8 cellular contexts compared by ENCODE assay signal in the genomic region with DNA sequence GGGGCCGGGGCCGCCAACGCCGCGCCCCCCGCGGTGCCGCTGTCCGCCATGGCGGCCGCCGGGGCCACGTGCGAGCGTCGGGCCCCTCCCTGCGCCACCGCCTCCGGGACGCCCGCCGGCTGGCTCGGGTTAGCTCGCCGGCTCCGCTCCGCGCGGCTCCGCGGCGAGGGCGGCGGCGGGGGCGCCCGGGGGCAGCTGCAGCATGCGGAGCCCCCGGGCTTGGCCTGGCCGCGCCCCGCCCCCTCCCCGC. TPM values are rescaled to one million over a fixed set of nuclear protein-coding genes. Genes with fewer than 3 reads are reported as not detected.
DNase-seq lines count a peak whose midpoint lies in the region; ATAC-seq and TF ChIP-seq lines count a peak whose summit lies in the region.
"Not testable (repeated sequence)": the region's sequence is repeated elsewhere in the genome, so short reads cannot be mapped to it uniquely, and the experiment has no call there.

No MANE protein-coding gene starts in this region.

- H3K4me3 ChIP-seq in Jurkat, Clone E6-1 (ENCODE audit: low read length): peak overlapping the region; percentile 80; the same call in 1 of the 2 replicates
- H3K4me3 ChIP-seq in iPS DF 6.9 (ENCODE audit: low read length) (peak overlapping the region; percentile 87; the same call in 1 of the 2 replicates), neural progenitor cell (peak overlapping the region; percentile 65), transverse colon (peak overlapping the region; percentile 62 to 78 (median 70))

- H3F3A ChIP-seq in neural progenitor cell (ENCODE audit: low read depth): peaks cover 50% of the 10 kb centered on the region

- H3K36me3 ChIP-seq in ES-I3 (ENCODE audit: insufficient read depth, low read length); neural progenitor cell; transverse colon: not testable (repeated sequence)
- peaks cover 11% of the 10 kb centered on the region; the same call in 1 of the 2 replicates for H3K36me3 ChIP-seq in iPS DF 6.9 (ENCODE audit: control insufficient read depth, insufficient read depth, low read length)

- TF ChIP-seq CTCF in neural progenitor cell (IDR thresholded peaks at IDR 0.05); transverse colon (IDR thresholded peaks at IDR 0.05): not testable (repeated sequence)

- intact Hi-C loops in transverse colon (cut with DNase I; ENCODE audit: low total_unique reads): not testable (repeated sequence)

- not testable (repeated sequence) for H2AFZ ChIP-seq in neural progenitor cell (replicated peaks)

- H3K4me2 ChIP-seq in neural progenitor cell: peak overlapping the region; percentile 82

- H3K9me3 ChIP-seq in ES-I3 (ENCODE audit: control insufficient read depth, insufficient read depth, low read length); iPS DF 6.9 (ENCODE audit: control insufficient read depth, insufficient read depth, low read length); neural progenitor cell (ENCODE audit: low read depth); transverse colon: not testable (repeated sequence)

- not testable (repeated sequence) for TF ChIP-seq POLR2A in transverse colon (IDR thresholded peaks at IDR 0.05)

- not testable (repeated sequence) for H3K27me3 ChIP-seq in iPS DF 6.9 (ENCODE audit: control insufficient read depth, insufficient read depth, low read length); neural progenitor cell; transverse colon

- not testable (repeated sequence) for H3K9me3 Mint-ChIP-seq in activated CD4-positive, alpha-beta T cell treated with anti-CD3 and anti-CD28 coated beads, Interleukin-2, amount 10 ng/mL, durations not matched to agents 7 days and 5 days; central memory CD8-positive, alpha-beta T cell; neural progenitor cell

- DNase-seq in HEK293T (ENCODE audit: extremely low spot score); Jurkat, Clone E6-1 (ENCODE audit: low read depth, low spot score); activated CD4-positive, alpha-beta T cell treated with anti-CD3 and anti-CD28 coated beads, Interleukin-2, amount 10 ng/mL, durations not matched to agents 7 days and 5 days; central memory CD8-positive, alpha-beta T cell (ENCODE audit: low spot score in 2 of 2); iPS DF 6.9 (ENCODE audit: low read depth, low spot score); neural progenitor cell (ENCODE audit: low spot score); transverse colon: not testable (repeated sequence)

- H3K4me3 Mint-ChIP-seq in activated CD4-positive, alpha-beta T cell treated with anti-CD3 and anti-CD28 coated beads, Interleukin-2, amount 10 ng/mL, durations not matched to agents 7 days and 5 days: peak overlapping the region; percentile 79
- peak overlapping the region; percentile 83 for H3K4me3 Mint-ChIP-seq in central memory CD8-positive, alpha-beta T cell
- H3K4me3 Mint-ChIP-seq in neural progenitor cell: peak overlapping the region; percentile 94

- ATAC-seq in central memory CD8-positive, alpha-beta T cell (replicated peaks; ENCODE audit: extremely low read depth, poor library complexity, severe bottlenecking): peak; percentile 3

- H3K27ac Mint-ChIP-seq in activated CD4-positive, alpha-beta T cell treated with anti-CD3 and anti-CD28 coated beads, Interleukin-2, amount 10 ng/mL, durations not matched to agents 7 days and 5 days; neural progenitor cell: not testable (repeated sequence)
- peak overlapping the region; percentile 29 for H3K27ac Mint-ChIP-seq in central memory CD8-positive, alpha-beta T cell (ENCODE audit: low read depth)

- peaks cover 28% of the 10 kb centered on the region for H3K4me1 ChIP-seq in ES-I3 (ENCODE audit: insufficient read depth, low read length)
- peaks cover 16% of the 10 kb centered on the region for H3K4me1 ChIP-seq in iPS DF 6.9 (ENCODE audit: control insufficient read depth, insufficient read depth, low read length)
- peaks cover 34% of the 10 kb centered on the region for H3K4me1 ChIP-seq in neural progenitor cell
- H3K4me1 ChIP-seq in transverse colon: peaks cover 24 to 49% (median 40%) of the 10 kb centered on the region in 4 donors

- WGBS in iPS DF 6.9 (ENCODE audit: insufficient coverage, insufficient read length): no CpG with 5 or more reads among the region's 43 CpGs
- WGBS in transverse colon (ENCODE audit: low coverage in 1 of 2), 2 donors: 1% methylated on average over 22 of the region's 43 CpGs; no CpG with 5 or more reads in 1 of the 2 donors

- H3K79me2 ChIP-seq in neural progenitor cell (ENCODE audit: low read depth): peaks cover 26% of the 10 kb centered on the region

- H3K9ac ChIP-seq in ES-I3 (ENCODE audit: low read depth, low read length): peak overlapping the region; percentile 86
- H3K9ac ChIP-seq in neural progenitor cell: not testable (repeated sequence)

- H3K36me3 Mint-ChIP-seq in activated CD4-positive, alpha-beta T cell treated with anti-CD3 and anti-CD28 coated beads, Interleukin-2, amount 10 ng/mL, durations not matched to agents 7 days and 5 days (ENCODE audit: low read depth); neural progenitor cell: not testable (repeated sequence)
- H3K36me3 Mint-ChIP-seq in central memory CD8-positive, alpha-beta T cell (ENCODE audit: insufficient read depth): peaks cover 17% of the 10 kb centered on the region

- TF ChIP-seq EP300 in transverse colon (IDR thresholded peaks at IDR 0.05; ENCODE audit: low read depth): not testable (repeated sequence)

- H3K27ac ChIP-seq in iPS DF 6.9 (ENCODE audit: low read length); neural progenitor cell: not testable (repeated sequence)
- peak overlapping the region; percentile 90 to 99 (median 94) for H3K27ac ChIP-seq in transverse colon

- H3K27me3 Mint-ChIP-seq in activated CD4-positive, alpha-beta T cell treated with anti-CD3 and anti-CD28 coated beads, Interleukin-2, amount 10 ng/mL, durations not matched to agents 7 days and 5 days; central memory CD8-positive, alpha-beta T cell; neural progenitor cell (ENCODE audit: insufficient read depth, low read depth): not testable (repeated sequence)

- H4K20me1 ChIP-seq in neural progenitor cell (ENCODE audit: low read depth): peaks cover 22% of the 10 kb centered on the region

- H3K4me1 Mint-ChIP-seq in activated CD4-positive, alpha-beta T cell treated with anti-CD3 and anti-CD28 coated beads, Interleukin-2, amount 10 ng/mL, durations not matched to agents 7 days and 5 days: peaks cover 44% of the 10 kb centered on the region
- H3K4me1 Mint-ChIP-seq in central memory CD8-positive, alpha-beta T cell: peaks cover 44% of the 10 kb centered on the region
- peaks cover 45% of the 10 kb centered on the region for H3K4me1 Mint-ChIP-seq in neural progenitor cell

- CTCF ChIA-PET in HEK293T (lab: Yijun Ruan, JAX): interaction anchor here (0.9 kb wide), 1 partner anchor 42 kb away, joined by 3 read pairs; no protein-coding TSS in a partner anchor
- CTCF ChIA-PET in activated CD4-positive, alpha-beta T cell treated with anti-CD3 and anti-CD28 coated beads, Interleukin-2, amount 10 ng/mL, durations not matched to agents 7 days and 5 days (lab: Charles Lee): interaction anchor here (0.6 to 11.3 kb wide), 8 partner anchors 8 to 1452 kb away, joined by 3 to 162 read pairs (median 4); a partner anchor contains a TSS

- in situ Hi-C loops in transverse colon (cut with MboI; ENCODE audit: low pct_ligation_motif_present in 1 of 4, low pct_unique_long_range_greater_than_20kb in 1 of 4, low sequenced_read_pairs in 3 of 4): not testable (repeated sequence)

- POLR2A ChIA-PET in HEK293T (lab: Yijun Ruan, JAX): interaction anchor here (0.8 to 8.9 kb wide), 13 partner anchors 8 to 85 kb away, joined by 3 to 78 read pairs (median 7); a partner anchor contains a TSS
- POLR2A ChIA-PET in activated CD4-positive, alpha-beta T cell treated with anti-CD3 and anti-CD28 coated beads, Interleukin-2, amount 10 ng/mL, durations not matched to agents 7 days and 5 days (lab: Charles Lee): not testable (repeated sequence)

RNA-seq across cellular contexts. Expression of a gene that starts 0.2 kb away (rescaled TPM):
- polyA plus RNA-seq in Jurkat, Clone E6-1 (2012; ENCODE audit: insufficient read depth, insufficient read length): 339 TPM
- total RNA-seq in activated CD4-positive, alpha-beta T cell treated with anti-CD3 and anti-CD28 coated beads, Interleukin-2, amount 10 ng/mL, durations not matched to agents 7 days and 5 days: 10 to 100 TPM; 81.1 to 86.0 TPM
- 107 and 167 TPM in 2 replicates for total RNA-seq in neural progenitor cell (ENCODE audit: low replicate concordance)
- total RNA-seq in transverse colon: 10 to 100 TPM; 62.8 to 80.4 (median 73.2) TPM

RNA-seq across cellular contexts. Expression of a gene that starts 4.8 kb away (rescaled TPM):
- polyA plus RNA-seq in Jurkat, Clone E6-1 (2012; ENCODE audit: insufficient read depth, insufficient read length): 13.5 TPM
- total RNA-seq in activated CD4-positive, alpha-beta T cell treated with anti-CD3 and anti-CD28 coated beads, Interleukin-2, amount 10 ng/mL, durations not matched to agents 7 days and 5 days: 10 to 100 TPM; 11.6 to 12.4 TPM
- total RNA-seq in neural progenitor cell (ENCODE audit: low replicate concordance) (15.6 and 43.4 TPM in 2 replicates), transverse colon (100 to 1,000 TPM in 2 of 4 donors, 10 to 100 TPM in 2; 64.5 to 115 (median 91.2) TPM)

RNA-seq across cellular contexts. Expression of a gene that starts 5.7 kb away (rescaled TPM):
- polyA plus RNA-seq in Jurkat, Clone E6-1 (2012; ENCODE audit: insufficient read depth, insufficient read length): 113 TPM
- 10 to 100 TPM; 21.9 to 24.8 TPM for total RNA-seq in activated CD4-positive, alpha-beta T cell treated with anti-CD3 and anti-CD28 coated beads, Interleukin-2, amount 10 ng/mL, durations not matched to agents 7 days and 5 days
- total RNA-seq in neural progenitor cell (ENCODE audit: low replicate concordance) (5.3 and 25.1 TPM in 2 replicates), transverse colon (100 to 1,000 TPM in 2 of 4 donors, 10 to 100 TPM in 2; 63.6 to 203 (median 102) TPM)

RNA-seq across cellular contexts. Expression of a gene that starts 12.2 kb away (rescaled TPM):
- 119 TPM for polyA plus RNA-seq in Jurkat, Clone E6-1 (2012; ENCODE audit: insufficient read depth, insufficient read length)
- total RNA-seq in activated CD4-positive, alpha-beta T cell treated with anti-CD3 and anti-CD28 coated beads, Interleukin-2, amount 10 ng/mL, durations not matched to agents 7 days and 5 days: 10 to 100 TPM; 51.1 to 60.3 TPM
- total RNA-seq in neural progenitor cell (ENCODE audit: low replicate concordance) (2.3 and 6.8 TPM in 2 replicates), transverse colon (10 to 100 TPM; 34.0 to 84.9 (median 36.8) TPM)

RNA-seq across cellular contexts. Expression of a gene that starts 16.2 kb away (rescaled TPM):
- 45.4 TPM for polyA plus RNA-seq in Jurkat, Clone E6-1 (2012; ENCODE audit: insufficient read depth, insufficient read length)
- 10 to 100 TPM; 39.5 to 40.5 TPM for total RNA-seq in activated CD4-positive, alpha-beta T cell treated with anti-CD3 and anti-CD28 coated beads, Interleukin-2, amount 10 ng/mL, durations not matched to agents 7 days and 5 days
- 3.9 and 18.1 TPM in 2 replicates for total RNA-seq in neural progenitor cell (ENCODE audit: low replicate concordance)
- total RNA-seq in transverse colon: 100 to 1,000 TPM in 1 of 4 donors, 10 to 100 TPM in 3; 52.6 to 214 (median 76.0) TPM
